ENCODE assay signal across 25 cellular contexts in the genomic region with DNA sequence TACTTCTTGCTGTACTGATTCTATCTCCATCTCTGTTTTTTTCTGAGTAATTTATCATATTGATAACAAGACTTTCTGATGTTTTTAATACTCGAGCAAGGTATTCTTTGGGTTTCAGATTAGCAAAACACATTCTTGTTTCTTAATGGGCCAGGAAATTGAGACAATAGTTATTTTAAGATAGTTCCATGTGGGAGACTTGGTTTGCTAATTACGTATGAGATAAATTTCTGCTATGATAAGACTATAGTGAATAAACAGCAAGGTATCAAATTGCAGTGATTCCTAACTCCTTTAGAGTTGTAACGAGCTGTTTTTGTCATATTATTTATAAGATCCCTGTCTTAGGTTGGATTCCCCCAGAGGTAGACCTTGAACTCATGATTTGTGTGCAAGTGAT. TPM values are rescaled to one million over a fixed set of nuclear protein-coding genes. Genes with fewer than 3 reads are reported as not detected.
"Had no signal": no experiment of that assay in that cellular context is flagged by ENCODE, and none has a peak within 500 bp of the region (broad histone marks: within the 10 kb centered on the region; RNA-seq: fewer than 3 reads in every experiment).

No MANE protein-coding gene starts in this region.

- H3K27ac ChIP-seq: SJSA1, SK-N-MC had no signal

- H3K4me1 ChIP-seq: SJSA1 had no signal

- H3K36me3 ChIP-seq: MG63, SJSA1 had no signal

- DNase-seq: IMR-90, Karpas-422, KG1, MG63, NCI-H1092, NCI-H1105 treated with DMSO at 0.1 percent for 48 hours, NCI-H1417 treated with DMSO at 0.1 percent for 48 hours, NCI-H146, NCI-H1694 treated with DMSO at 0.1 percent for 48 hours, NCI-H1930, NCI-H2081, NCI-H2107, NCI-H2227 treated with DMSO at 0.1 percent for 48 hours, NCI-H446, NCI-H510A, NCI-H524 treated with DMSO at 0.1 percent for 48 hours, NCI-H69, NCI-H774, Right ventricle myocardium superior, RPMI8226, SIG-M5 had no signal

- H3K4me3 ChIP-seq: MG63, SJSA1, SK-N-MC had no signal

- FAIRE-seq: HepG2, RCC 7860 had no signal

- H3K9me3 ChIP-seq: MG63, SJSA1 had no signal

- H3K27me3 ChIP-seq: MG63, SJSA1 had no signal

RNA-seq across cellular contexts. Expression of a gene that starts 38.3 kb away (rescaled TPM):
- total RNA-seq: HepG2, Right ventricle myocardium superior had no signal
- polyA plus RNA-seq: HepG2 had no signal
